In the genomic region with DNA sequence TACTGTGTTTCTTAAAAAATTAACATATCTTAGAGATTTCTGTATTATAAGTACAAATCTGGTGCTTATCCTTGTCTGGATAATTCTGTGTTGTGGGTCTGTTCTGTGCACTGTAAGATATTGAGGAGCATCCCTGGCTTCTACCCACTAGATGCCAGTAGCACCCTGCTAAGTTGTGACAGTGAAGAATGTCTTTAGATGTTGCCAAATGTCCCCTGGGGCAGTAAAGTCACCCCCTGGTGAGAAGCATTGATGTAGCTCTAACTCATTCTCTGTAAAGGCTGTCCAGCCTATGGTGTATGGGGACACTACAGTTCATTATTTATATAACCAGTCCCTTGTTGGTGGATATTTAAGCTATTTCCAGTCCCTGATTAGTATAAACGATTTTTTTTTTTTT, we compare ENCODE assay signal across 18 cellular contexts. TPM values are rescaled to one million over a fixed set of nuclear protein-coding genes. Genes with fewer than 3 reads are reported as not detected.
DNase-seq lines count a peak whose midpoint lies in the region; ATAC-seq, FAIRE-seq and TF ChIP-seq lines count a peak whose summit lies in the region.
"Had no signal": no experiment of that assay in that cellular context is flagged by ENCODE, and none has a peak within 500 bp of the region (broad histone marks: within the 10 kb centered on the region; RNA-seq: fewer than 3 reads in every experiment).

No MANE protein-coding gene starts in this region.

- peaks cover 14% of the 10 kb centered on the region for H3K36me3 Mint-ChIP-seq in activated CD4-positive, alpha-beta T cell treated with anti-CD3 and anti-CD28 coated beads, Interleukin-2, amount 10 ng/mL, durations not matched to agents 7 days and 5 days (ENCODE audit: low read depth)
- H3K36me3 Mint-ChIP-seq: activated naive CD4-positive, alpha-beta T cell treated with anti-CD3 and anti-CD28 coated beads, Interleukin-2, amount 50 U/mL, for 24 hours; naive thymus-derived CD8-positive, alpha-beta T cell had no signal

- intact Hi-C loops in OCI-LY7 (cut with micrococcal nuclease; ENCODE audit: unreplicated experiment) = loop anchor here (10.0 kb wide), 1 partner anchor 256 kb away; no protein-coding TSS in a partner anchor

- no peaks in the 10 kb centered on the region for H3K9me2 ChIP-seq in OCI-LY7 (ENCODE audit: insufficient read depth, low read length)

- H3K4me1 Mint-ChIP-seq in activated CD4-positive, alpha-beta T cell treated with anti-CD3 and anti-CD28 coated beads, Interleukin-2, amount 10 ng/mL, durations not matched to agents 7 days and 5 days = peaks cover 39% of the 10 kb centered on the region

- H3K9me3 Mint-ChIP-seq in activated CD4-positive, alpha-beta T cell treated with anti-CD3 and anti-CD28 coated beads, Interleukin-2, amount 10 ng/mL, durations not matched to agents 7 days and 5 days = peaks cover 4% of the 10 kb centered on the region
- H3K9me3 Mint-ChIP-seq: activated naive CD4-positive, alpha-beta T cell treated with anti-CD3 and anti-CD28 coated beads, Interleukin-2, amount 50 U/mL, for 24 hours; stimulated activated naive CD8-positive, alpha-beta T cell treated with anti-CD3 and anti-CD28 coated beads, Interleukin-15, Interleukin-2, amounts not matched to agents 100 ng/mL and 50 ng/mL, for 24 hours had no signal

- peak; percentile 31 for DNase-seq in COLO668 (lab: John Stamatoyannopoulos, UW; ENCODE audit: unreplicated experiment)
- peak; percentile 41 for DNase-seq in HTR-8/SVneo (ENCODE audit: insufficient read length, low spot score)
- DNase-seq in OCI-LY7 (ENCODE audit: low spot score) = no peak
- DNase-seq in foreskin keratinocyte = no peak
- DNase-seq in activated CD4-positive, alpha-beta T cell treated with anti-CD3 and anti-CD28 coated beads, Interleukin-2, amount 10 ng/mL, durations not matched to agents 7 days and 5 days = no peak
- no peak for DNase-seq in coronary artery (ENCODE audit: low spot score)
- no peak for DNase-seq in OCI-M1 (lab: John Stamatoyannopoulos, UW)
- DNase-seq: CD4-positive, CD25-positive, alpha-beta regulatory T cell; hippocampal formation; left colon; naive thymus-derived CD8-positive, alpha-beta T cell; sigmoid colon had no signal

- BruUV-seq in OCI-LY7 (replicated peaks; lab: Mats Ljungman, UMichigan) = no TSS peak

- peaks cover 6% of the 10 kb centered on the region for H3K27me3 Mint-ChIP-seq in activated CD4-positive, alpha-beta T cell treated with anti-CD3 and anti-CD28 coated beads, Interleukin-2, amount 10 ng/mL, durations not matched to agents 7 days and 5 days
- H3K27me3 Mint-ChIP-seq: activated naive CD4-positive, alpha-beta T cell treated with anti-CD3 and anti-CD28 coated beads, Interleukin-2, amount 50 U/mL, for 24 hours; stimulated activated naive CD8-positive, alpha-beta T cell treated with anti-CD3 and anti-CD28 coated beads, Interleukin-15, Interleukin-2, amounts not matched to agents 100 ng/mL and 50 ng/mL, for 24 hours had no signal

- no peak overlapping the region for H2AFZ ChIP-seq in OCI-LY7 (ENCODE audit: low read length)

- POLR2A ChIA-PET in OCI-LY7 (lab: Charles Lee) = interaction anchor here (0.6 kb wide), 1 partner anchor 345 kb away, joined by 4 read pairs; no protein-coding TSS in a partner anchor
- POLR2A ChIA-PET in activated CD4-positive, alpha-beta T cell treated with anti-CD3 and anti-CD28 coated beads, Interleukin-2, amount 10 ng/mL, durations not matched to agents 7 days and 5 days (lab: Charles Lee) = no interaction called here

- no peaks in the 10 kb centered on the region for H4K20me1 ChIP-seq in OCI-LY7 (ENCODE audit: insufficient read depth, low read length)

- ATAC-seq in foreskin keratinocyte (peak; percentile 30), HG03442 (IDR thresholded peaks at IDR 0.05; ENCODE audit: unreplicated experiment) (no peak)
- ATAC-seq: left colon; naive thymus-derived CD8-positive, alpha-beta T cell had no signal

- CTCF ChIA-PET in OCI-LY7 (lab: Charles Lee; ENCODE audit: unreplicated experiment) = no interaction called here
- CTCF ChIA-PET in activated CD4-positive, alpha-beta T cell treated with anti-CD3 and anti-CD28 coated beads, Interleukin-2, amount 10 ng/mL, durations not matched to agents 7 days and 5 days (lab: Charles Lee) = interaction anchor here (0.6 kb wide), 1 partner anchor 212 kb away, joined by 3 read pairs; no protein-coding TSS in a partner anchor

- FAIRE-seq in HTR-8/SVneo (lab: Jason Lieb, UNC) = no peak
- FAIRE-seq: TTC549 had no signal

- TF ChIP-seq CTCF in OCI-LY7 (conservative IDR thresholded peaks at IDR 0.05; ENCODE audit: low read length) (peak; percentile 27; the same call in 1 of the 2 replicates), foreskin keratinocyte (conservative IDR thresholded peaks at IDR 0.05) (no peak), coronary artery (IDR thresholded peaks at IDR 0.05) (no peak)

- H3K27ac ChIP-seq in OCI-LY7 (ENCODE audit: low read depth, low read length, poor library complexity, severe bottlenecking) = no peak overlapping the region
- H3K27ac ChIP-seq in foreskin keratinocyte = no peak overlapping the region
- no peak overlapping the region for H3K27ac ChIP-seq in coronary artery
- H3K27ac ChIP-seq: epithelial cell of prostate, KMS-11 had no signal

- no peak overlapping the region for H3K27ac Mint-ChIP-seq in activated CD4-positive, alpha-beta T cell treated with anti-CD3 and anti-CD28 coated beads, Interleukin-2, amount 10 ng/mL, durations not matched to agents 7 days and 5 days
- H3K27ac Mint-ChIP-seq: activated naive CD4-positive, alpha-beta T cell treated with anti-CD3 and anti-CD28 coated beads, Interleukin-2, amount 50 U/mL, for 24 hours; stimulated activated naive CD8-positive, alpha-beta T cell treated with anti-CD3 and anti-CD28 coated beads, Interleukin-15, Interleukin-2, amounts not matched to agents 100 ng/mL and 50 ng/mL, for 24 hours had no signal

- peaks cover 4% of the 10 kb centered on the region for H3K4me1 ChIP-seq in OCI-LY7 (ENCODE audit: insufficient read depth, low read length, poor library complexity, severe bottlenecking)
- no peaks in the 10 kb centered on the region for H3K4me1 ChIP-seq in foreskin keratinocyte

- H3K36me3 ChIP-seq in OCI-LY7 (ENCODE audit: insufficient read depth, low read length) = no peaks in the 10 kb centered on the region
- H3K36me3 ChIP-seq: sigmoid colon had no signal

- H3K9me3 ChIP-seq in OCI-LY7 (ENCODE audit: low read length) = no peaks in the 10 kb centered on the region
- H3K9me3 ChIP-seq: sigmoid colon had no signal

- H3K27me3 ChIP-seq in foreskin keratinocyte = peaks cover 3% of the 10 kb centered on the region
- H3K27me3 ChIP-seq: sigmoid colon had no signal

- H3K4me3 Mint-ChIP-seq in activated CD4-positive, alpha-beta T cell treated with anti-CD3 and anti-CD28 coated beads, Interleukin-2, amount 10 ng/mL, durations not matched to agents 7 days and 5 days = no peak overlapping the region
- H3K4me3 Mint-ChIP-seq: activated naive CD4-positive, alpha-beta T cell treated with anti-CD3 and anti-CD28 coated beads, Interleukin-2, amount 50 U/mL, for 24 hours; CD4-positive, CD25-positive, alpha-beta regulatory T cell; naive thymus-derived CD8-positive, alpha-beta T cell; stimulated activated naive CD8-positive, alpha-beta T cell treated with anti-CD3 and anti-CD28 coated beads, Interleukin-15, Interleukin-2, amounts not matched to agents 100 ng/mL and 50 ng/mL, for 24 hours had no signal

- H3K79me2 ChIP-seq in OCI-LY7 (ENCODE audit: insufficient read depth, low read depth, low read length) = no peaks in the 10 kb centered on the region

- H3K4me3 ChIP-seq in OCI-LY7 (ENCODE audit: low read depth, low read length, poor library complexity, severe bottlenecking) (no peak overlapping the region), coronary artery (no peak overlapping the region)
- H3K4me3 ChIP-seq: sigmoid colon had no signal

- no peak overlapping the region for H3K4me2 ChIP-seq in OCI-LY7 (ENCODE audit: low read length)
- H3K4me2 ChIP-seq: KMS-11 had no signal

RNA-seq across cellular contexts. Expression of a gene that starts 31.4 kb away (rescaled TPM):
- not detected in 2 replicates for total RNA-seq in OCI-LY7 (2014; rRNA removed; shearing (Covaris generic))
- total RNA-seq in OCI-LY7 (2022) (not detected in 2 replicates), foreskin keratinocyte (0.54 and 1.1 TPM in 2 replicates)
- 1.9 and 2.3 TPM in 2 replicates for polyA plus RNA-seq in foreskin keratinocyte
- total RNA-seq in activated CD4-positive, alpha-beta T cell treated with anti-CD3 and anti-CD28 coated beads, Interleukin-2, amount 10 ng/mL, durations not matched to agents 7 days and 5 days = 1 to 10 TPM; 1.0 to 1.5 TPM

Comparison
In these comparisons a context has a peak if more than half of its experiments do, and no peak if none do; other contexts are left out.
1. DNase-seq: peak in COLO668 (single experiment) and HTR-8/SVneo (single experiment); none in OCI-LY7 (single experiment), foreskin keratinocyte (0 of 2), activated CD4-positive, alpha-beta T cell treated with anti-CD3 and anti-CD28 coated beads, Interleukin-2, amount 10 ng/mL, durations not matched to agents 7 days and 5 days (single experiment), coronary artery (single experiment) and OCI-M1 (single experiment).